ENCODE assay signal across 8 cellular contexts in the genomic region with DNA sequence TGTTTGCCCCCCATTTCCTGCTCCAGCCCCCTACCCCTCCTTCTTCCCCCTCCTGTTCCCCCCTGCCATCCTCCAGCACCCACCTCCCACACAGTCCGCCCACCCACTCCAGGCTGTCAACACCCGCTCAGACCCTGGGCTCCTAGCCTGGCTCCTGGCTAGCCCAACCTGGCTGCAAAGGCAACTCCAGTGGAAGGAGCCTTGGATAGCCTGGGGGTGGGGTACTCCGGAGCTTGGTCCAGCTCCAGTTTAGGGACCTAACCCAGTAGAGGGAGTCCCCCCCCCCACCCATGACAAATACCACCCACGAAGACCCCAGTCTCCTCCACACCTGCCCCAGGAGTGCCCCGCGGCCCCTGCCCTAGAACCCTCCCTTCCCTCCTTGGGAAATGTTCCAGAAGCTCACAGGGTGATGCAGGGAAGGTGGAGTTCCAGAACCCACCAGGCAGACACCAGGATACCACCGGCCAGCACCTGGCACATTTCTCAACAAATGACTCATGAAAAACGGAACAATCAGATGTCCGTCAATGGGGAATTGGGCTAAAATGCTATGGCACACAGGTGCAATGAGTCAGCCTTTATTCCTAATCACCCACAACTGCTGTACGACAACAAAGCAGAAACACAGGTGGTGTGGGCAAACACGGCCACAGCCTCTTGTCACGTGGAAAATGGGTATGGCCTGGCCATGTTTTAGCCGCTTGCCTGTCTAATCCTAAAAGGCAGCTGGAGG. TPM values are rescaled to one million over a fixed set of nuclear protein-coding genes. Genes with fewer than 3 reads are reported as not detected.
DNase-seq lines count a peak whose midpoint lies in the region; ATAC-seq, FAIRE-seq and TF ChIP-seq lines count a peak whose summit lies in the region.

No MANE protein-coding gene starts in this region.

- H3K4me2 ChIP-seq in GM12878 (ENCODE audit: control insufficient read depth, insufficient read depth) = no peak overlapping the region

- H3K27ac Mint-ChIP-seq in T-helper 1 cell treated with Interleukin-12 subunit alpha and Interleukin-12 subunit beta and Interleukin-4 antibody, amounts not matched to agents 30 μg/mL and 1 μg/mL, for 36 hours = no peak overlapping the region
- peak overlapping the region; percentile 67 for H3K27ac Mint-ChIP-seq in progenitor cell of endocrine pancreas
- no peak overlapping the region for H3K27ac Mint-ChIP-seq in glutamatergic neuron (ENCODE audit: unreplicated experiment)

- no peak for TF ChIP-seq RAD21 in GM12878 (IDR thresholded peaks at IDR 0.05; ENCODE audit: insufficient read depth, low read depth, low read length)

- no peaks in the 10 kb centered on the region for H4K20me1 ChIP-seq in GM12878 (ENCODE audit: control insufficient read depth, insufficient read depth)

- SMC1A ChIA-PET in GM12878 (lab: Charles Lee; ENCODE audit: uncharacterized antibody, unreplicated experiment) = interaction anchor here (2.2 kb wide), 1 partner anchor 21 kb away, joined by 9 read pairs; no protein-coding TSS in a partner anchor

- H3K4me1 ChIP-seq in GM12878 (ENCODE audit: control insufficient read depth, insufficient read depth, low read length) = no peaks in the 10 kb centered on the region

- no peak overlapping the region for H3K27ac ChIP-seq in GM12878 (ENCODE audit: control insufficient read depth, insufficient read depth)

- peaks cover 17% of the 10 kb centered on the region for H3K4me1 Mint-ChIP-seq in T-helper 1 cell treated with Interleukin-12 subunit alpha and Interleukin-12 subunit beta and Interleukin-4 antibody, amounts not matched to agents 30 μg/mL and 1 μg/mL, for 36 hours (ENCODE audit: low read depth)
- H3K4me1 Mint-ChIP-seq in progenitor cell of endocrine pancreas (ENCODE audit: low read depth) = peaks cover 13% of the 10 kb centered on the region
- H3K4me1 Mint-ChIP-seq in glutamatergic neuron (ENCODE audit: low read depth, unreplicated experiment) = peaks cover under 1% of the 10 kb centered on the region

- 29% methylated on average over 13 of the region's 13 CpGs for WGBS in GM12878 (ENCODE audit: insufficient coverage, insufficient replicate concordance, low lambda C conversion rate, missing lambda C conversion rate)

- no peaks in the 10 kb centered on the region for H3K9me3 Mint-ChIP-seq in T-helper 1 cell treated with Interleukin-12 subunit alpha and Interleukin-12 subunit beta and Interleukin-4 antibody, amounts not matched to agents 30 μg/mL and 1 μg/mL, for 36 hours
- H3K9me3 Mint-ChIP-seq in progenitor cell of endocrine pancreas (ENCODE audit: low read depth) (no peaks in the 10 kb centered on the region), glutamatergic neuron (ENCODE audit: unreplicated experiment) (peaks cover 1% of the 10 kb centered on the region)

- no peak overlapping the region for H3K9ac ChIP-seq in GM12878 (ENCODE audit: control insufficient read depth, insufficient read depth, low read length)

- no peak overlapping the region for H2AFZ ChIP-seq in GM12878 (ENCODE audit: control insufficient read depth, low read depth, low read length)

- H3K27me3 ChIP-seq in GM12878 (replicated peaks in 1 of 2; ENCODE audit: control insufficient read depth in 2 of 2, insufficient read depth in 2 of 2, low read length in 1 of 2) = peaks cover 0 to 3% of the 10 kb centered on the region in 2 experiments

- RAD21 ChIA-PET in GM12878 (lab: Charles Lee; ENCODE audit: unreplicated experiment) = interaction anchor here (0.9 kb wide), 1 partner anchor 25 kb away, joined by 3 read pairs; no protein-coding TSS in a partner anchor

- peaks cover 2% of the 10 kb centered on the region; the same call in 1 of the 2 replicates for H3K79me2 ChIP-seq in GM12878 (ENCODE audit: control insufficient read depth, insufficient read depth, low read length)

- H3K36me3 Mint-ChIP-seq in T-helper 1 cell treated with Interleukin-12 subunit alpha and Interleukin-12 subunit beta and Interleukin-4 antibody, amounts not matched to agents 30 μg/mL and 1 μg/mL, for 36 hours (ENCODE audit: low read depth) = peaks cover 3% of the 10 kb centered on the region
- peaks cover 1% of the 10 kb centered on the region for H3K36me3 Mint-ChIP-seq in progenitor cell of endocrine pancreas (ENCODE audit: insufficient read depth)
- H3K36me3 Mint-ChIP-seq in glutamatergic neuron (ENCODE audit: unreplicated experiment) = no peaks in the 10 kb centered on the region

- DNase-seq in T-helper 1 cell (no peak), MV-4-11 (lab: John Stamatoyannopoulos, UW) (peak; percentile 72), GM12878 (ENCODE audit: low read depth, low spot score) (no peak), progenitor cell of endocrine pancreas (ENCODE audit: low spot score, unreplicated experiment) (no peak), NCI-H1048 (lab: John Stamatoyannopoulos, UW) (no peak), glutamatergic neuron (no peak)

- ATAC-seq in GM12878 (no peak), SK-N-SH treated with all-trans-retinoic acid at 6 μM for 48 hours (no peak)

- no peak overlapping the region for H3K4me3 ChIP-seq in GM12878

- peak overlapping the region; percentile 31 for H3K4me3 Mint-ChIP-seq in T-helper 1 cell treated with Interleukin-12 subunit alpha and Interleukin-12 subunit beta and Interleukin-4 antibody, amounts not matched to agents 30 μg/mL and 1 μg/mL, for 36 hours
- H3K4me3 Mint-ChIP-seq in progenitor cell of endocrine pancreas (ENCODE audit: low read depth) (peak overlapping the region; percentile 65), glutamatergic neuron (ENCODE audit: unreplicated experiment) (no peak overlapping the region)

- POLR2A ChIA-PET in GM12878 (lab: Charles Lee) = interaction anchor here (1.0 kb wide), 1 partner anchor 379 kb away, joined by 3 read pairs; no protein-coding TSS in a partner anchor

- TF ChIP-seq EP300 in GM12878 (IDR thresholded peaks at IDR 0.05; ENCODE audit: borderline replicate concordance in 1 of 2, control insufficient read depth in 1 of 2, low read depth in 2 of 2, low read length in 2 of 2) = no peak

- no peak for TF ChIP-seq POLR2A in GM12878 (IDR thresholded peaks at IDR 0.05; ENCODE audit: low read depth, low read length)

- no peak for TF ChIP-seq CTCF in GM12878 (IDR thresholded peaks at IDR 0.05 in 2 of 3, conservative IDR thresholded peaks at IDR 0.05 in 1 of 3; ENCODE audit: control insufficient read depth in 2 of 3, extremely low read depth in 1 of 3, insufficient read depth in 1 of 3, low read depth in 3 of 3, low read length in 3 of 3)
- no peak for TF ChIP-seq CTCF in progenitor cell of endocrine pancreas (IDR thresholded peaks at IDR 0.05; ENCODE audit: unreplicated experiment)
- no peak for TF ChIP-seq CTCF in glutamatergic neuron (IDR thresholded peaks at IDR 0.05; ENCODE audit: partially characterized antibody, unreplicated experiment)

- no peak for FAIRE-seq in GM12878 (lab: Jason Lieb, UNC)

- BruUV-seq in GM12878 (replicated peaks; lab: Mats Ljungman, UMichigan) = no TSS peak

- in situ Hi-C loops in GM12878 (cut with MboI) = no loop called here

- intact Hi-C loops in GM12878 (cut with micrococcal nuclease; ENCODE audit: unreplicated experiment) = no loop called here

- no peaks in the 10 kb centered on the region for H3K27me3 Mint-ChIP-seq in T-helper 1 cell treated with Interleukin-12 subunit alpha and Interleukin-12 subunit beta and Interleukin-4 antibody, amounts not matched to agents 30 μg/mL and 1 μg/mL, for 36 hours (ENCODE audit: low read depth)
- H3K27me3 Mint-ChIP-seq in progenitor cell of endocrine pancreas (peaks cover 16% of the 10 kb centered on the region), glutamatergic neuron (ENCODE audit: unreplicated experiment) (peaks cover 1% of the 10 kb centered on the region)

- H3K36me3 ChIP-seq in GM12878 (ENCODE audit: control insufficient read depth in 2 of 2, insufficient read depth in 2 of 2, low read length in 1 of 2) = no peaks in the 10 kb centered on the region

- H3K9me3 ChIP-seq in GM12878 (replicated peaks; ENCODE audit: control insufficient read depth, insufficient read depth, low read length) = no peaks in the 10 kb centered on the region

- CTCF ChIA-PET in GM12878 (lab: Yijun Ruan, JAX) = interaction anchor here (1.0 kb wide), 1 partner anchor 19 kb away, joined by 3 read pairs; no protein-coding TSS in a partner anchor

TF ChIP-seq in GM12878, 131 proteins besides CTCF, POLR2A, EP300 and RAD21 (continues in another document):
- TF ChIP-seq ZNF274 (IDR thresholded peaks at IDR 0.05; ENCODE audit: insufficient read depth, insufficient read length) (no peak), TCF12 (IDR thresholded peaks at IDR 0.05; ENCODE audit: low read depth, low read length) (0 out of 2 replicates have a peak, but pooled peaks have one; percentile 34), BHLHE40 (IDR thresholded peaks at IDR 0.05; ENCODE audit: borderline replicate concordance in 1 of 2, low read depth in 2 of 2, low read length in 1 of 2) (peak in 1 of 2 experiments; percentile 16; a peak in 1 of 4 replicates), BACH1 (IDR thresholded peaks at IDR 0.05; ENCODE audit: borderline replicate concordance) (0 out of 2 replicates have a peak, but pooled peaks have one; percentile 37)

TF ChIP-seq in SK-N-SH treated with all-trans-retinoic acid at 6 μM for 48 hours, 23 proteins besides CTCF, POLR2A, EP300 and RAD21 (continues in another document):
- no peak for TF ChIP-seq ZC3H10 (CRISPR knock-in tag; IDR thresholded peaks at IDR 0.05)

RNA-seq across cellular contexts. Expression of a gene that starts 0.9 kb away (rescaled TPM):
- total RNA-seq in GM12878 (2013; cell fraction: nucleolus; rRNA removed) = 70.0 and 82.8 TPM in 2 replicates
- total RNA-seq in GM12878 (2014; rRNA removed) (3.5 and 5.0 TPM in 2 replicates), GM12878 (2014; rRNA removed; fragmentation: Illumina TruSeq; extraction: Trizol) (2.1 and 3.0 TPM in 2 replicates), GM12878 (2021) (10.0 and 11.5 TPM in 2 replicates), progenitor cell of endocrine pancreas (76.3 and 80.8 TPM in 2 replicates), glutamatergic neuron (ENCODE audit: unreplicated experiment) (147 TPM)
- 1.6 TPM for polyA plus RNA-seq in GM12878 (2011; ENCODE audit: low read depth)
- polyA plus RNA-seq in GM12878 (2011; rRNA removed) (1.5 and 2.8 TPM in 2 replicates), GM12878 (2014; fragmentation: Illumina TruSeq; extraction: Trizol) (0.78 and 2.9 TPM in 2 replicates), GM12878 (2014; fragmentation: Nextera tagmentation; extraction: Ambion mirVana) (under 1 TPM; 0.10 to 0.29 TPM), GM12878 (2014; rRNA removed) (5.0 and 7.4 TPM in 2 replicates), GM12878 (2016; fragmentation: Nextera tagmentation; extraction: Ambion mirVana) (1 to 10 TPM; 2.3 to 3.2 TPM)
- polyA plus RNA-seq in GM12878 (2011; cell fraction: cytosol; rRNA removed) = 3.4 TPM in 2 replicates
- 38.8 and 41.9 TPM in 2 replicates for polyA plus RNA-seq in GM12878 (2011; cell fraction: nucleus; rRNA removed)
- polyA plus RNA-seq in GM12878 (2012) = 4.5 and 4.6 TPM in 2 replicates
- polyA minus RNA-seq in GM12878 (2011; rRNA and poly(A)+ RNA removed) = 3.1 and 6.2 TPM in 2 replicates
- 4.4 and 4.9 TPM in 2 replicates for polyA minus RNA-seq in GM12878 (2011; cell fraction: cytosol; rRNA and poly(A)+ RNA removed)
- polyA minus RNA-seq in GM12878 (2011; cell fraction: nucleus; rRNA and poly(A)+ RNA removed) = 9.4 and 11.5 TPM in 2 replicates
